ENCODE assay signal across 1 cellular context in genomic region chr9:27377811-27378345, GRCh38.
TF ChIP-seq lines count a peak whose summit lies in the region.

No MANE protein-coding gene starts in this region.

TF ChIP-seq in GM12878, 131 proteins besides CTCF, POLR2A, EP300 and RAD21 (continued from another document):
- TF ChIP-seq ZNF687 (IDR thresholded peaks at IDR 0.05) (no peak), RCOR1 (conservative IDR thresholded peaks at IDR 0.05; ENCODE audit: low read depth, low read length) (no peak), JUND (IDR thresholded peaks at IDR 0.05; ENCODE audit: low read depth, low read length) (no peak), ZBTB40 (IDR thresholded peaks at IDR 0.05; ENCODE audit: borderline replicate concordance) (no peak), CREB1 (IDR thresholded peaks at IDR 0.05; ENCODE audit: low read depth) (peak; percentile 27; the same call in 1 of the 2 replicates), RELA (IDR thresholded peaks at IDR 0.05; ENCODE audit: borderline replicate concordance, partially characterized antibody) (no peak), TAF1 (IDR thresholded peaks at IDR 0.05; ENCODE audit: borderline replicate concordance, low read depth, low read length) (no peak), IKZF1 (conservative IDR thresholded peaks at IDR 0.05) (peak; percentile 36), IRF5 (IDR thresholded peaks at IDR 0.05; ENCODE audit: borderline replicate concordance) (no peak), MTA3 (IDR thresholded peaks at IDR 0.05; ENCODE audit: borderline replicate concordance, low read length) (peak; percentile 34; the same call in 1 of the 2 replicates), RUNX3 (IDR thresholded peaks at IDR 0.05; ENCODE audit: low read length) (peak; percentile 72), IRF3 (IDR thresholded peaks at IDR 0.05) (no peak), SP1 (IDR thresholded peaks at IDR 0.05; ENCODE audit: low read depth, low read length) (no peak), BCL3 (IDR thresholded peaks at IDR 0.05; ENCODE audit: borderline replicate concordance, insufficient read depth, low read depth, low read length, poor library complexity, severe bottlenecking) (no peak), WRNIP1 (IDR thresholded peaks at IDR 0.05; ENCODE audit: borderline replicate concordance, low read depth, low read length) (no peak), ATF7 (IDR thresholded peaks at IDR 0.05; ENCODE audit: low read depth) (peak; percentile 85), USF2 (IDR thresholded peaks at IDR 0.05; ENCODE audit: borderline replicate concordance, low read depth, low read length) (no peak), KDM1A (IDR thresholded peaks at IDR 0.05; ENCODE audit: borderline replicate concordance) (no peak), POLR2AphosphoS5 (IDR thresholded peaks at IDR 0.05; ENCODE audit: low read length) (no peak), ELK1 (IDR thresholded peaks at IDR 0.05; ENCODE audit: low read depth, low read length) (no peak), NFIC (IDR thresholded peaks at IDR 0.05; ENCODE audit: low read depth, low read length) (peak; percentile 57), KAT2A (conservative IDR thresholded peaks at IDR 0.05; ENCODE audit: control insufficient read depth, low read depth, low read length) (no peak), ZBED1 (IDR thresholded peaks at IDR 0.05; ENCODE audit: borderline replicate concordance) (no peak), BCL11A (IDR thresholded peaks at IDR 0.05; ENCODE audit: low read depth, low read length) (peak; percentile 46), USF1 (IDR thresholded peaks at IDR 0.05; ENCODE audit: borderline replicate concordance, extremely low read length, insufficient read depth, low read depth, low read length) (no peak), PRDM15 (CRISPR knock-in tag; IDR thresholded peaks at IDR 0.05) (no peak), HDGF (IDR thresholded peaks at IDR 0.05) (no peak), SMAD5 (IDR thresholded peaks at IDR 0.05; ENCODE audit: low read depth) (no peak), NRF1 (conservative IDR thresholded peaks at IDR 0.05; ENCODE audit: low read depth, low read length) (no peak), PAX5 (IDR thresholded peaks at IDR 0.05; ENCODE audit: borderline replicate concordance, low read depth, low read length) (no peak; the same call in 1 of the 2 replicates), RFX5 (IDR thresholded peaks at IDR 0.05; ENCODE audit: low read depth, low read length) (no peak), TCF3 (IDR thresholded peaks at IDR 0.05; ENCODE audit: borderline replicate concordance, insufficient read depth, low read depth, low read length) (no peak), NKRF (conservative IDR thresholded peaks at IDR 0.05) (no peak), KLF5 (IDR thresholded peaks at IDR 0.05; ENCODE audit: partially characterized antibody) (peak; percentile 17), MTA2 (IDR thresholded peaks at IDR 0.05; ENCODE audit: low read depth) (peak; percentile 89)
TF ChIP-seq in GM12878: peak in this region for 31.
